Comparison of ENCODE assay signal across 8 cellular contexts in the genomic region with DNA sequence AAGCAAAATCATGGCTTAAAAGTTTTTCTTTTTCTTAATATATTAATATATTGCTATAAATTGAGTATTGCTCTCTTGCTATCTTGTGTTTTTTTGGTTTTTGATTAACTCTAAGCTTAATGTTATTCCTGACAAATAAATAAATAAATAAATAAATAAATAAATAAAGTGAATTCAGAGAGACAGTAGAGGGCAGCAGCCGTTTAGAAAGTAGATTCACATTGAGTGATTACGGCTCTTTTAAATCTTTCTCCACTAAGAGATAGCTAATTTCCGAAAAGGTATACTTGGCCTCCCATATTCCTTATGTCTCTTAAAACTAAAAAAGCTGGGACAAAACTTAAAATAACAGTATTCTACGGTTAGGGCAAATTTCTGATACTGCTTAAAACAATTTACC.
DNase-seq lines count a peak whose midpoint lies in the region; ATAC-seq, FAIRE-seq and TF ChIP-seq lines count a peak whose summit lies in the region.

No MANE protein-coding gene starts in this region.

- peaks cover 58% of the 10 kb centered on the region for H3K36me3 Mint-ChIP-seq in nephron progenitor cell (ENCODE audit: low read depth)

- H3K4me3 Mint-ChIP-seq in nephron progenitor cell: no peak overlapping the region

- no peaks in the 10 kb centered on the region for H3K4me1 Mint-ChIP-seq in nephron progenitor cell

- ATAC-seq in HG02588 (IDR thresholded peaks at IDR 0.05; ENCODE audit: unreplicated experiment) (no peak), HG02642 (IDR thresholded peaks at IDR 0.05; ENCODE audit: poor library complexity, unreplicated experiment) (no peak)

- DNase-seq in DMS153 treated with DMSO at 0.1 percent for 48 hours (lab: John Stamatoyannopoulos, UW; ENCODE audit: unreplicated experiment): peak; percentile 8
- DNase-seq in NCI-H1105 treated with DMSO at 0.1 percent for 48 hours (lab: John Stamatoyannopoulos, UW): peak; percentile 15
- DNase-seq in nephron progenitor cell: no peak
- DNase-seq in activated effector memory CD4-positive, alpha-beta T cell treated with anti-CD3 and anti-CD28 coated beads, Interleukin-2, amount 50 U/mL, for 16 hours: no peak
- DNase-seq in AML-193 (lab: John Stamatoyannopoulos, UW): no peak

- FAIRE-seq in colon (lab: Jason Lieb, UNC): peak; percentile 49

- peaks cover 3% of the 10 kb centered on the region for H3K27me3 Mint-ChIP-seq in nephron progenitor cell (ENCODE audit: low read depth, poor library complexity)

- H3K27ac Mint-ChIP-seq in nephron progenitor cell: no peak overlapping the region

- peaks cover 26% of the 10 kb centered on the region for H3K9me3 Mint-ChIP-seq in nephron progenitor cell

- TF ChIP-seq CTCF in nephron progenitor cell (IDR thresholded peaks at IDR 0.05): peak; percentile 32

Comparison
In these comparisons a context has a peak if more than half of its experiments do, and no peak if none do; other contexts are left out.
1. DNase-seq: peak in DMS153 treated with DMSO at 0.1 percent for 48 hours (single experiment) and NCI-H1105 treated with DMSO at 0.1 percent for 48 hours (single experiment); none in nephron progenitor cell (single experiment), activated effector memory CD4-positive, alpha-beta T cell treated with anti-CD3 and anti-CD28 coated beads, Interleukin-2, amount 50 U/mL, for 16 hours (single experiment) and AML-193 (0 of 2).